Comparison of ENCODE assay signal across 8 cellular contexts in genomic region chr19:51799311-51799997, GRCh38. TPM values are rescaled to one million over a fixed set of nuclear protein-coding genes. Genes with fewer than 3 reads are reported as not detected.
DNase-seq lines count a peak whose midpoint lies in the region; ATAC-seq lines count a peak whose summit lies in the region.

No MANE protein-coding gene starts in this region.

- no peaks in the 10 kb centered on the region for H3K36me3 ChIP-seq in stomach smooth muscle (ENCODE audit: control insufficient read depth in 2 of 2, insufficient read depth in 2 of 2, low read length in 2 of 2)

- H3K4me3 ChIP-seq in stomach smooth muscle (ENCODE audit: low read length in 2 of 2), result peak overlapping the region; percentile 32 to 40

- DNase-seq in HT-29 (ENCODE audit: low spot score) (peak; percentile 67), amniotic epithelial cell (ENCODE audit: low read depth) (peak; percentile 99), hippocampal formation (lab: John Stamatoyannopoulos, UW) (peak; percentile 41 to 53), HuH-7.5 (ENCODE audit: low spot score) (no peak), COLO668 (lab: John Stamatoyannopoulos, UW; ENCODE audit: unreplicated experiment) (no peak)

- peaks cover 12% of the 10 kb centered on the region for H3K4me1 ChIP-seq in stomach smooth muscle (ENCODE audit: control insufficient read depth, insufficient read depth, low read length)

- H3K27me3 ChIP-seq in stomach smooth muscle (ENCODE audit: control insufficient read depth in 1 of 2, insufficient read depth in 2 of 2, low read length in 2 of 2), result peaks cover 0 to 2% of the 10 kb centered on the region in 2 donors

- ATAC-seq in HG03457 (IDR thresholded peaks at IDR 0.05; ENCODE audit: unreplicated experiment) (no peak), HG03039 (IDR thresholded peaks at IDR 0.05; ENCODE audit: unreplicated experiment) (no peak)

- peak overlapping the region; percentile 41 for H3K27ac ChIP-seq in stomach smooth muscle (ENCODE audit: low read length)

- H3K9ac ChIP-seq in stomach smooth muscle (ENCODE audit: low read length in 2 of 2), result no peak overlapping the region

- H3K9me3 ChIP-seq in stomach smooth muscle (ENCODE audit: control insufficient read depth in 2 of 2, low read length in 2 of 2), result no peaks in the 10 kb centered on the region

RNA-seq across cellular contexts. Expression of gene FPR3, which starts 4.5 kb away (rescaled TPM):
- not detected in 2 replicates for total RNA-seq in HT-29 (2014; rRNA removed; shearing (Covaris generic))

RNA-seq across cellular contexts. Expression of gene FPR2, which starts 38.5 kb away (rescaled TPM):
- total RNA-seq in HT-29 (2014; rRNA removed; shearing (Covaris generic)), result not detected in 2 replicates

RNA-seq across cellular contexts. Expression of gene FPR1, which starts 47.8 kb away (rescaled TPM):
- not detected in 2 replicates for total RNA-seq in HT-29 (2014; rRNA removed; shearing (Covaris generic))

Comparison
In these comparisons a context has a peak if more than half of its experiments do, and no peak if none do; other contexts are left out.
1. DNase-seq: peak in HT-29 (single experiment), amniotic epithelial cell (single experiment) and hippocampal formation (2 of 2); none in HuH-7.5 (single experiment) and COLO668 (single experiment).